ENCODE assay signal across 1 cellular context in the genomic region with DNA sequence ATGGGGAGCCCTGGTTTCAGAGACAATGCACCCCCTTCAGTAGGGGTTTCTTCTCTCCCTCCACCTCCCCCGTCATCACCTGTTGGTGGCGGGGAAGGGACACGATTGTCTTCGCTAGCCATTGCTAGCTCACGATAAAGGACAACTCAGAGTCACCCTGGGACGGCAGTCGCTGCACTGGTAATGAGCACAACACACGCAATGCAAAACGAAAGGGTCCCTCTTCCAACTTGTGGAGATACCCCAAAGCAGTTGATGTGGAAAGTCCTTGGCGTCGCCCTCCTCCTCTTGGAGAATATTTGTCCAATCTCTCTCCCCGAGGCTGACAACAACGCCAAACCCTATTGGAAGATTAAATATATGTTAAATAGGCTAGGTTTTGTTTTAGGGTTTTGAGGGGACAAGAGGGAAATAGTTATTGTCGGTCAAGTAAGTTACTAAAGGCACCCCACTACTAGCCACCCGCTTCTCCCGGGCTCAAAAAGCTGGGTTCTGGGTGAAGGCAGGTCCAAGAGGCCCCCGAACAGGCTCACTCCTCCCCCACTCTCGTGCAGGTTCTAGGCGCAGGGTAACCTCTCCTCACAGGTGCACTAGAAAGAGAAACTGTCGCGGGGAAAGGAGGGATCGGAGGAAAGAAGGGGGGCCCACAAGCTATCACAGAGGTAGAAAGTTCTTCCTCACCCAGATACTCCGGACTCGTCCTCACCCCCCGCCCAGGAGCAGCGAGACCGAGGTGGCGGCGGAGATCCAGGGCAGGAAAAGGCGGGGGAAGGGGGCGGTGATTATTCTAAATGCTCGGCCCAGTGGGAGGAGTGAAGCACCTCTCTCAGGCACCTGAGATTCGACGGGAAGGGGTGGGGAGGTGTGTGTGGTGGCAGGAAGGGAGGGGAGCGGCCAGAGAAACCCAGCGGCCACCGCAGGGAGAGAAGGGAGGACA.
TF ChIP-seq lines count a peak whose summit lies in the region.

A gene with protein sequence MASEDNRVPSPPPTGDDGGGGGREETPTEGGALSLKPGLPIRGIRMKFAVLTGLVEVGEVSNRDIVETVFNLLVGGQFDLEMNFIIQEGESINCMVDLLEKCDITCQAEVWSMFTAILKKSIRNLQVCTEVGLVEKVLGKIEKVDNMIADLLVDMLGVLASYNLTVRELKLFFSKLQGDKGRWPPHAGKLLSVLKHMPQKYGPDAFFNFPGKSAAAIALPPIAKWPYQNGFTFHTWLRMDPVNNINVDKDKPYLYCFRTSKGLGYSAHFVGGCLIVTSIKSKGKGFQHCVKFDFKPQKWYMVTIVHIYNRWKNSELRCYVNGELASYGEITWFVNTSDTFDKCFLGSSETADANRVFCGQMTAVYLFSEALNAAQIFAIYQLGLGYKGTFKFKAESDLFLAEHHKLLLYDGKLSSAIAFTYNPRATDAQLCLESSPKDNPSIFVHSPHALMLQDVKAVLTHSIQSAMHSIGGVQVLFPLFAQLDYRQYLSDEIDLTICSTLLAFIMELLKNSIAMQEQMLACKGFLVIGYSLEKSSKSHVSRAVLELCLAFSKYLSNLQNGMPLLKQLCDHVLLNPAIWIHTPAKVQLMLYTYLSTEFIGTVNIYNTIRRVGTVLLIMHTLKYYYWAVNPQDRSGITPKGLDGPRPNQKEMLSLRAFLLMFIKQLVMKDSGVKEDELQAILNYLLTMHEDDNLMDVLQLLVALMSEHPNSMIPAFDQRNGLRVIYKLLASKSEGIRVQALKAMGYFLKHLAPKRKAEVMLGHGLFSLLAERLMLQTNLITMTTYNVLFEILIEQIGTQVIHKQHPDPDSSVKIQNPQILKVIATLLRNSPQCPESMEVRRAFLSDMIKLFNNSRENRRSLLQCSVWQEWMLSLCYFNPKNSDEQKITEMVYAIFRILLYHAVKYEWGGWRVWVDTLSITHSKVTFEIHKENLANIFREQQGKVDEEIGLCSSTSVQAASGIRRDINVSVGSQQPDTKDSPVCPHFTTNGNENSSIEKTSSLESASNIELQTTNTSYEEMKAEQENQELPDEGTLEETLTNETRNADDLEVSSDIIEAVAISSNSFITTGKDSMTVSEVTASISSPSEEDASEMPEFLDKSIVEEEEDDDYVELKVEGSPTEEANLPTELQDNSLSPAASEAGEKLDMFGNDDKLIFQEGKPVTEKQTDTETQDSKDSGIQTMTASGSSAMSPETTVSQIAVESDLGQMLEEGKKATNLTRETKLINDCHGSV (N-terminal part only) (minus strand): TSS at position 764 of the 937 bp plus-strand sequence. CDS start 642 bp downstream, at position 122.

TF ChIP-seq in HepG2, 621 proteins besides CTCF, POLR2A, EP300 and RAD21 (continued from another document and continues in another):
- no peak for TF ChIP-seq MAFK (conservative IDR thresholded peaks at IDR 0.05 in 1 of 2, IDR thresholded peaks at IDR 0.05 in 1 of 2; ENCODE audit: low read length in 2 of 2)
- no peak for TF ChIP-seq PAX8 (CRISPR knock-in tag; IDR thresholded peaks at IDR 0.05; ENCODE audit: borderline replicate concordance)
- no peak for TF ChIP-seq MLLT10 (CRISPR knock-in tag; IDR thresholded peaks at IDR 0.05)
- no peak for TF ChIP-seq NFE2L1 (CRISPR knock-in tag; IDR thresholded peaks at IDR 0.05; ENCODE audit: borderline replicate concordance)
- TF ChIP-seq, protein P1, sequence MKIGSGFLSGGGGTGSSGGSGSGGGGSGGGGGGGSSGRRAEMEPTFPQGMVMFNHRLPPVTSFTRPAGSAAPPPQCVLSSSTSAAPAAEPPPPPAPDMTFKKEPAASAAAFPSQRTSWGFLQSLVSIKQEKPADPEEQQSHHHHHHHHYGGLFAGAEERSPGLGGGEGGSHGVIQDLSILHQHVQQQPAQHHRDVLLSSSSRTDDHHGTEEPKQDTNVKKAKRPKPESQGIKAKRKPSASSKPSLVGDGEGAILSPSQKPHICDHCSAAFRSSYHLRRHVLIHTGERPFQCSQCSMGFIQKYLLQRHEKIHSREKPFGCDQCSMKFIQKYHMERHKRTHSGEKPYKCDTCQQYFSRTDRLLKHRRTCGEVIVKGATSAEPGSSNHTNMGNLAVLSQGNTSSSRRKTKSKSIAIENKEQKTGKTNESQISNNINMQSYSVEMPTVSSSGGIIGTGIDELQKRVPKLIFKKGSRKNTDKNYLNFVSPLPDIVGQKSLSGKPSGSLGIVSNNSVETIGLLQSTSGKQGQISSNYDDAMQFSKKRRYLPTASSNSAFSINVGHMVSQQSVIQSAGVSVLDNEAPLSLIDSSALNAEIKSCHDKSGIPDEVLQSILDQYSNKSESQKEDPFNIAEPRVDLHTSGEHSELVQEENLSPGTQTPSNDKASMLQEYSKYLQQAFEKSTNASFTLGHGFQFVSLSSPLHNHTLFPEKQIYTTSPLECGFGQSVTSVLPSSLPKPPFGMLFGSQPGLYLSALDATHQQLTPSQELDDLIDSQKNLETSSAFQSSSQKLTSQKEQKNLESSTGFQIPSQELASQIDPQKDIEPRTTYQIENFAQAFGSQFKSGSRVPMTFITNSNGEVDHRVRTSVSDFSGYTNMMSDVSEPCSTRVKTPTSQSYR (CRISPR knock-in tag; IDR thresholded peaks at IDR 0.05; ENCODE audit: borderline replicate concordance): peak; percentile 64
- no peak for TF ChIP-seq HMGA1 (CRISPR knock-in tag; conservative IDR thresholded peaks at IDR 0.05)
- TF ChIP-seq, protein P2, sequence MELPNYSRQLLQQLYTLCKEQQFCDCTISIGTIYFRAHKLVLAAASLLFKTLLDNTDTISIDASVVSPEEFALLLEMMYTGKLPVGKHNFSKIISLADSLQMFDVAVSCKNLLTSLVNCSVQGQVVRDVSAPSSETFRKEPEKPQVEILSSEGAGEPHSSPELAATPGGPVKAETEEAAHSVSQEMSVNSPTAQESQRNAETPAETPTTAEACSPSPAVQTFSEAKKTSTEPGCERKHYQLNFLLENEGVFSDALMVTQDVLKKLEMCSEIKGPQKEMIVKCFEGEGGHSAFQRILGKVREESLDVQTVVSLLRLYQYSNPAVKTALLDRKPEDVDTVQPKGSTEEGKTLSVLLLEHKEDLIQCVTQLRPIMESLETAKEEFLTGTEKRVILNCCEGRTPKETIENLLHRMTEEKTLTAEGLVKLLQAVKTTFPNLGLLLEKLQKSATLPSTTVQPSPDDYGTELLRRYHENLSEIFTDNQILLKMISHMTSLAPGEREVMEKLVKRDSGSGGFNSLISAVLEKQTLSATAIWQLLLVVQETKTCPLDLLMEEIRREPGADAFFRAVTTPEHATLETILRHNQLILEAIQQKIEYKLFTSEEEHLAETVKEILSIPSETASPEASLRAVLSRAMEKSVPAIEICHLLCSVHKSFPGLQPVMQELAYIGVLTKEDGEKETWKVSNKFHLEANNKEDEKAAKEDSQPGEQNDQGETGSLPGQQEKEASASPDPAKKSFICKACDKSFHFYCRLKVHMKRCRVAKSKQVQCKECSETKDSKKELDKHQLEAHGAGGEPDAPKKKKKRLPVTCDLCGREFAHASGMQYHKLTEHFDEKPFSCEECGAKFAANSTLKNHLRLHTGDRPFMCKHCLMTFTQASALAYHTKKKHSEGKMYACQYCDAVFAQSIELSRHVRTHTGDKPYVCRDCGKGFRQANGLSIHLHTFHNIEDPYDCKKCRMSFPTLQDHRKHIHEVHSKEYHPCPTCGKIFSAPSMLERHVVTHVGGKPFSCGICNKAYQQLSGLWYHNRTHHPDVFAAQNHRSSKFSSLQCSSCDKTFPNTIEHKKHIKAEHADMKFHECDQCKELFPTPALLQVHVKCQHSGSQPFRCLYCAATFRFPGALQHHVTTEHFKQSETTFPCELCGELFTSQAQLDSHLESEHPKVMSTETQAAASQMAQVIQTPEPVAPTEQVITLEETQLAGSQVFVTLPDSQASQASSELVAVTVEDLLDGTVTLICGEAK (IDR thresholded peaks at IDR 0.05): no peak
- TF ChIP-seq, protein P2 (CRISPR knock-in tag; IDR thresholded peaks at IDR 0.05): no peak
- no peak for TF ChIP-seq KLF13 (CRISPR knock-in tag; IDR thresholded peaks at IDR 0.05)
- no peak for TF ChIP-seq CBX2 (IDR thresholded peaks at IDR 0.05; ENCODE audit: low read depth, low read length)
- no peak for TF ChIP-seq CBX2 (CRISPR knock-in tag; IDR thresholded peaks at IDR 0.05; ENCODE audit: low read depth)
- TF ChIP-seq, protein P3, sequence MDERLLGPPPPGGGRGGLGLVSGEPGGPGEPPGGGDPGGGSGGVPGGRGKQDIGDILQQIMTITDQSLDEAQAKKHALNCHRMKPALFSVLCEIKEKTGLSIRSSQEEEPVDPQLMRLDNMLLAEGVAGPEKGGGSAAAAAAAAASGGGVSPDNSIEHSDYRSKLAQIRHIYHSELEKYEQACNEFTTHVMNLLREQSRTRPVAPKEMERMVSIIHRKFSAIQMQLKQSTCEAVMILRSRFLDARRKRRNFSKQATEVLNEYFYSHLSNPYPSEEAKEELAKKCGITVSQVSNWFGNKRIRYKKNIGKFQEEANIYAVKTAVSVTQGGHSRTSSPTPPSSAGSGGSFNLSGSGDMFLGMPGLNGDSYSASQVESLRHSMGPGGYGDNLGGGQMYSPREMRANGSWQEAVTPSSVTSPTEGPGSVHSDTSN (CRISPR knock-in tag; IDR thresholded peaks at IDR 0.05): no peak
- TF ChIP-seq SSRP1 (CRISPR knock-in tag; IDR thresholded peaks at IDR 0.05): no peak
- TF ChIP-seq ZNF775 (CRISPR knock-in tag; IDR thresholded peaks at IDR 0.05; ENCODE audit: borderline replicate concordance): no peak
- no peak for TF ChIP-seq ZSCAN12 (CRISPR knock-in tag; IDR thresholded peaks at IDR 0.05)
- TF ChIP-seq, protein P4, sequence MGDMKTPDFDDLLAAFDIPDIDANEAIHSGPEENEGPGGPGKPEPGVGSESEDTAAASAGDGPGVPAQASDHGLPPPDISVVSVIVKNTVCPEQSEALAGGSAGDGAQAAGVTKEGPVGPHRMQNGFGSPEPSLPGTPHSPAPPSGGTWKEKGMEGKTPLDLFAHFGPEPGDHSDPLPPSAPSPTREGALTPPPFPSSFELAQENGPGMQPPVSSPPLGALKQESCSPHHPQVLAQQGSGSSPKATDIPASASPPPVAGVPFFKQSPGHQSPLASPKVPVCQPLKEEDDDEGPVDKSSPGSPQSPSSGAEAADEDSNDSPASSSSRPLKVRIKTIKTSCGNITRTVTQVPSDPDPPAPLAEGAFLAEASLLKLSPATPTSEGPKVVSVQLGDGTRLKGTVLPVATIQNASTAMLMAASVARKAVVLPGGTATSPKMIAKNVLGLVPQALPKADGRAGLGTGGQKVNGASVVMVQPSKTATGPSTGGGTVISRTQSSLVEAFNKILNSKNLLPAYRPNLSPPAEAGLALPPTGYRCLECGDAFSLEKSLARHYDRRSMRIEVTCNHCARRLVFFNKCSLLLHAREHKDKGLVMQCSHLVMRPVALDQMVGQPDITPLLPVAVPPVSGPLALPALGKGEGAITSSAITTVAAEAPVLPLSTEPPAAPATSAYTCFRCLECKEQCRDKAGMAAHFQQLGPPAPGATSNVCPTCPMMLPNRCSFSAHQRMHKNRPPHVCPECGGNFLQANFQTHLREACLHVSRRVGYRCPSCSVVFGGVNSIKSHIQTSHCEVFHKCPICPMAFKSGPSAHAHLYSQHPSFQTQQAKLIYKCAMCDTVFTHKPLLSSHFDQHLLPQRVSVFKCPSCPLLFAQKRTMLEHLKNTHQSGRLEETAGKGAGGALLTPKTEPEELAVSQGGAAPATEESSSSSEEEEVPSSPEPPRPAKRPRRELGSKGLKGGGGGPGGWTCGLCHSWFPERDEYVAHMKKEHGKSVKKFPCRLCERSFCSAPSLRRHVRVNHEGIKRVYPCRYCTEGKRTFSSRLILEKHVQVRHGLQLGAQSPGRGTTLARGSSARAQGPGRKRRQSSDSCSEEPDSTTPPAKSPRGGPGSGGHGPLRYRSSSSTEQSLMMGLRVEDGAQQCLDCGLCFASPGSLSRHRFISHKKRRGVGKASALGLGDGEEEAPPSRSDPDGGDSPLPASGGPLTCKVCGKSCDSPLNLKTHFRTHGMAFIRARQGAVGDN (CRISPR knock-in tag; IDR thresholded peaks at IDR 0.05): no peak
- TF ChIP-seq, protein P5, sequence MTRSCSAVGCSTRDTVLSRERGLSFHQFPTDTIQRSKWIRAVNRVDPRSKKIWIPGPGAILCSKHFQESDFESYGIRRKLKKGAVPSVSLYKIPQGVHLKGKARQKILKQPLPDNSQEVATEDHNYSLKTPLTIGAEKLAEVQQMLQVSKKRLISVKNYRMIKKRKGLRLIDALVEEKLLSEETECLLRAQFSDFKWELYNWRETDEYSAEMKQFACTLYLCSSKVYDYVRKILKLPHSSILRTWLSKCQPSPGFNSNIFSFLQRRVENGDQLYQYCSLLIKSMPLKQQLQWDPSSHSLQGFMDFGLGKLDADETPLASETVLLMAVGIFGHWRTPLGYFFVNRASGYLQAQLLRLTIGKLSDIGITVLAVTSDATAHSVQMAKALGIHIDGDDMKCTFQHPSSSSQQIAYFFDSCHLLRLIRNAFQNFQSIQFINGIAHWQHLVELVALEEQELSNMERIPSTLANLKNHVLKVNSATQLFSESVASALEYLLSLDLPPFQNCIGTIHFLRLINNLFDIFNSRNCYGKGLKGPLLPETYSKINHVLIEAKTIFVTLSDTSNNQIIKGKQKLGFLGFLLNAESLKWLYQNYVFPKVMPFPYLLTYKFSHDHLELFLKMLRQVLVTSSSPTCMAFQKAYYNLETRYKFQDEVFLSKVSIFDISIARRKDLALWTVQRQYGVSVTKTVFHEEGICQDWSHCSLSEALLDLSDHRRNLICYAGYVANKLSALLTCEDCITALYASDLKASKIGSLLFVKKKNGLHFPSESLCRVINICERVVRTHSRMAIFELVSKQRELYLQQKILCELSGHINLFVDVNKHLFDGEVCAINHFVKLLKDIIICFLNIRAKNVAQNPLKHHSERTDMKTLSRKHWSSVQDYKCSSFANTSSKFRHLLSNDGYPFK (CRISPR knock-in tag; IDR thresholded peaks at IDR 0.05; ENCODE audit: borderline replicate concordance): no peak
- TF ChIP-seq HHEX (CRISPR knock-in tag; IDR thresholded peaks at IDR 0.05): no peak
- no peak for TF ChIP-seq HNF4A (CRISPR knock-in tag; IDR thresholded peaks at IDR 0.05)
